ENCODE assay signal across 13 cellular contexts in the genomic region with DNA sequence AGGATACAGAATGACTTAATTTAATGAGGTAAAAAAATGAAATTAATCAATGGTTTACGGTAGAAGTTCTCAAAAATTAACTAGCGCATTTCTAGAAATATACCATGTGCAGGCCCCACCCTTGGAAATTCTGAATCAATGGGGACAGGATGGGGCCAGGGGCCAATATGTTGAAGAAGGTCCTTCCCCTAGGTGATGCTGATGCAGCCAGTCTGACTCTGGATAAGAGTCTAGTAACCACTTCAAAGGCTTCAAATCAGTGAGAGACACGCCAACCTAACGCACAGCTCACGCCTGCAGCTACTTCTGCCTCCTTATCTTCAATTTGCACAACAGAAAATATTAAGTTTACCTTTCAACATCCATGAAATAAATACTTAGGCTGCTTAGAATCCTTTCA. TPM values are rescaled to one million over a fixed set of nuclear protein-coding genes. Genes with fewer than 3 reads are reported as not detected.
A peak's percentile ranks its signal among the peaks of the same experiment; 100 is the strongest.
DNase-seq lines count a peak whose midpoint lies in the region; ATAC-seq and TF ChIP-seq lines count a peak whose summit lies in the region.
"Had no signal": no experiment of that assay in that cellular context is flagged by ENCODE, and none has a peak within 500 bp of the region (broad histone marks: within the 10 kb centered on the region; RNA-seq: fewer than 3 reads in every experiment).

No MANE protein-coding gene starts in this region.

- peaks cover 51% of the 10 kb centered on the region for H3K4me1 Mint-ChIP-seq in activated T-helper 1 cell treated with anti-CD3 and anti-CD28 coated beads, Interleukin-12 subunit alpha, Interleukin-12 subunit beta, Interleukin-2, Interleukin-4 antibody, amounts not matched to agents 30 ng/mL and 10 ng/mL and 1 ng/mL, durations not matched to agents 14 hours and 24 hours and 36 hours (ENCODE audit: low read depth)
- H3K4me1 Mint-ChIP-seq in naive thymus-derived CD8-positive, alpha-beta T cell = peaks cover 7 to 31% (median 17%) of the 10 kb centered on the region in 4 donors

- peak overlapping the region; percentile 59 for H3K4me3 Mint-ChIP-seq in activated T-helper 1 cell treated with anti-CD3 and anti-CD28 coated beads, Interleukin-12 subunit alpha, Interleukin-12 subunit beta, Interleukin-2, Interleukin-4 antibody, amounts not matched to agents 30 ng/mL and 10 ng/mL and 1 ng/mL, durations not matched to agents 14 hours and 24 hours and 36 hours
- no peak overlapping the region for H3K4me3 Mint-ChIP-seq in naive thymus-derived CD8-positive, alpha-beta T cell

- peaks cover 6% of the 10 kb centered on the region for H3K9me3 Mint-ChIP-seq in activated T-helper 1 cell treated with anti-CD3 and anti-CD28 coated beads, Interleukin-12 subunit alpha, Interleukin-12 subunit beta, Interleukin-2, Interleukin-4 antibody, amounts not matched to agents 30 ng/mL and 10 ng/mL and 1 ng/mL, durations not matched to agents 14 hours and 24 hours and 36 hours
- H3K9me3 Mint-ChIP-seq in naive thymus-derived CD8-positive, alpha-beta T cell = no peaks in the 10 kb centered on the region

- ATAC-seq in right cardiac atrium = no peak
- ATAC-seq in naive thymus-derived CD8-positive, alpha-beta T cell = peak in 1 of 2 donors; percentile 46
- peak; percentile 95 for ATAC-seq in stimulated activated naive CD8-positive, alpha-beta T cell treated with anti-CD3 and anti-CD28 coated beads, Interleukin-15, Interleukin-2, amounts not matched to agents 100 U/mL and 50 U/mL, for 24 hours
- no peak for ATAC-seq in SK-N-SH treated with all-trans-retinoic acid at 6 μM for 48 hours

- no peak for TF ChIP-seq EP300 in stomach (IDR thresholded peaks at IDR 0.05)

- intact Hi-C loops in right cardiac atrium (cut with DNase I) = no loop called here
- intact Hi-C loops in activated T-helper 1 cell treated with anti-CD3 and anti-CD28 coated beads, Interleukin-12 subunit alpha, Interleukin-12 subunit beta, Interleukin-2, Interleukin-4 antibody, amounts not matched to agents 30 ng/mL and 10 ng/mL and 1 ng/mL, durations not matched to agents 14 hours and 24 hours and 36 hours (cut with micrococcal nuclease) = loop anchor here (1.0 to 2.0 kb wide), 3 partner anchors 15 to 98 kb away; a partner anchor contains a TSS
- intact Hi-C loops in stomach (cut with DNase I; ENCODE audit: low total_unique reads) = no loop called here

- DNase-seq in right atrium auricular region (ENCODE audit: low spot score) (peak; percentile 13), right cardiac atrium (no peak), NCI-H187 (lab: John Stamatoyannopoulos, UW) (no peak), stomach (no peak)
- DNase-seq in activated T-helper 1 cell treated with anti-CD3 and anti-CD28 coated beads, Interleukin-12 subunit alpha, Interleukin-12 subunit beta, Interleukin-2, Interleukin-4 antibody, amounts not matched to agents 30 ng/mL and 10 ng/mL and 1 ng/mL, durations not matched to agents 14 hours and 24 hours and 36 hours (ENCODE audit: low spot score) = peak; percentile 47
- DNase-seq in naive thymus-derived CD8-positive, alpha-beta T cell = peak in 1 of 10 donors; percentile 6
- peak; percentile 66 for DNase-seq in stimulated activated naive CD8-positive, alpha-beta T cell treated with anti-CD3 and anti-CD28 coated beads, Interleukin-15, Interleukin-2, amounts not matched to agents 100 U/mL and 50 U/mL, for 24 hours
- DNase-seq: head of caudate nucleus, NCI-H82 had no signal

- H3K27ac ChIP-seq in right atrium auricular region (no peak overlapping the region), right cardiac atrium (ENCODE audit: low read length) (no peak overlapping the region), stomach (no peak overlapping the region)
- H3K27ac ChIP-seq: epithelial cell of prostate, KMS-11, thoracic aorta had no signal

- 93% methylated on average over 5 of the region's 5 CpGs for WGBS in right cardiac atrium
- WGBS in stomach, 5 donors = 88 to 96% (median 94%) methylated on average over 5 of the region's 5 CpGs

- H3K27me3 ChIP-seq in right atrium auricular region = no peaks in the 10 kb centered on the region
- no peaks in the 10 kb centered on the region for H3K27me3 ChIP-seq in right cardiac atrium (ENCODE audit: control insufficient read depth, insufficient read depth)
- H3K27me3 ChIP-seq in stomach = no peaks in the 10 kb centered on the region

- H3K4me3 ChIP-seq in right atrium auricular region (no peak overlapping the region), right cardiac atrium (ENCODE audit: low read length) (no peak overlapping the region), stomach (no peak overlapping the region)
- H3K4me3 ChIP-seq: thoracic aorta had no signal

- TF ChIP-seq CTCF in right atrium auricular region (IDR thresholded peaks at IDR 0.05) (no peak), stomach (IDR thresholded peaks at IDR 0.05) (no peak)

- H3K36me3 Mint-ChIP-seq in activated T-helper 1 cell treated with anti-CD3 and anti-CD28 coated beads, Interleukin-12 subunit alpha, Interleukin-12 subunit beta, Interleukin-2, Interleukin-4 antibody, amounts not matched to agents 30 ng/mL and 10 ng/mL and 1 ng/mL, durations not matched to agents 14 hours and 24 hours and 36 hours (ENCODE audit: low read depth) = peaks cover 64% of the 10 kb centered on the region
- H3K36me3 Mint-ChIP-seq in naive thymus-derived CD8-positive, alpha-beta T cell = peaks cover 6 to 91% (median 46%) of the 10 kb centered on the region in 3 donors

- H3K36me3 ChIP-seq in right atrium auricular region (peaks cover 93% of the 10 kb centered on the region), stomach (peaks cover 54 to 100% (median 100%) of the 10 kb centered on the region in 4 donors)

- H3K4me1 ChIP-seq in right atrium auricular region = no peaks in the 10 kb centered on the region
- no peaks in the 10 kb centered on the region for H3K4me1 ChIP-seq in right cardiac atrium (ENCODE audit: control insufficient read depth, insufficient read depth, low read length)
- peaks cover 0 to 34% (median 13%) of the 10 kb centered on the region in 4 donors for H3K4me1 ChIP-seq in stomach

- H3K27me3 Mint-ChIP-seq in activated T-helper 1 cell treated with anti-CD3 and anti-CD28 coated beads, Interleukin-12 subunit alpha, Interleukin-12 subunit beta, Interleukin-2, Interleukin-4 antibody, amounts not matched to agents 30 ng/mL and 10 ng/mL and 1 ng/mL, durations not matched to agents 14 hours and 24 hours and 36 hours (ENCODE audit: insufficient read depth) = no peaks in the 10 kb centered on the region
- H3K27me3 Mint-ChIP-seq in naive thymus-derived CD8-positive, alpha-beta T cell = no peaks in the 10 kb centered on the region

- no peak for TF ChIP-seq POLR2A in stomach (IDR thresholded peaks at IDR 0.05)

- H3K9me3 ChIP-seq in right atrium auricular region (no peaks in the 10 kb centered on the region), right cardiac atrium (ENCODE audit: control insufficient read depth, low read length) (no peaks in the 10 kb centered on the region), stomach (no peaks in the 10 kb centered on the region)
- H3K9me3 ChIP-seq: thoracic aorta had no signal

- POLR2A ChIA-PET in naive thymus-derived CD8-positive, alpha-beta T cell (lab: Charles Lee) = interaction anchor here (1.1 kb wide), 1 partner anchor 13 kb away, joined by 5 read pairs; no protein-coding TSS in a partner anchor

- H3K27ac Mint-ChIP-seq in activated T-helper 1 cell treated with anti-CD3 and anti-CD28 coated beads, Interleukin-12 subunit alpha, Interleukin-12 subunit beta, Interleukin-2, Interleukin-4 antibody, amounts not matched to agents 30 ng/mL and 10 ng/mL and 1 ng/mL, durations not matched to agents 14 hours and 24 hours and 36 hours = peak overlapping the region; percentile 74
- peak overlapping the region in 6 of 10 donors; percentile 16 to 82 (median 52) for H3K27ac Mint-ChIP-seq in naive thymus-derived CD8-positive, alpha-beta T cell

TF ChIP-seq in SK-N-SH treated with all-trans-retinoic acid at 6 μM for 48 hours, 23 proteins besides CTCF, POLR2A, EP300 and RAD21 (continues in another document):
- TF ChIP-seq TCF4 (CRISPR knock-in tag; IDR thresholded peaks at IDR 0.05; ENCODE audit: borderline replicate concordance) = no peak
- TF ChIP-seq ZC3H10 (CRISPR knock-in tag; IDR thresholded peaks at IDR 0.05) = no peak
- TF ChIP-seq PPARA (CRISPR knock-in tag; IDR thresholded peaks at IDR 0.05; ENCODE audit: borderline replicate concordance) = no peak
- no peak for TF ChIP-seq TOX (CRISPR knock-in tag; IDR thresholded peaks at IDR 0.05; ENCODE audit: borderline replicate concordance)

RNA-seq across cellular contexts. Expression of a gene that starts 14.9 kb away (rescaled TPM):
- 10 to 100 TPM; 24.8 to 26.8 TPM for total RNA-seq in right atrium auricular region
- total RNA-seq in right cardiac atrium = 10 to 100 TPM; 31.7 to 44.6 (median 35.8) TPM
- polyA plus RNA-seq in right cardiac atrium = 17.9 TPM
- 86.2 and 87.5 TPM in 2 replicates for total RNA-seq in activated T-helper 1 cell treated with anti-CD3 and anti-CD28 coated beads, Interleukin-12 subunit alpha, Interleukin-12 subunit beta, Interleukin-2, Interleukin-4 antibody, amounts not matched to agents 30 ng/mL and 10 ng/mL and 1 ng/mL, durations not matched to agents 14 hours and 24 hours and 36 hours
- 100 to 1,000 TPM in 1 of 2 experiments, 10 to 100 TPM in 1; 99.0 to 102 TPM for total RNA-seq in naive thymus-derived CD8-positive, alpha-beta T cell
- polyA plus RNA-seq in naive thymus-derived CD8-positive, alpha-beta T cell = 10 to 100 TPM; 54.9 to 67.4 (median 57.6) TPM
- 10 to 100 TPM; 25.8 to 98.6 (median 61.0) TPM for total RNA-seq in stomach
- 10 to 100 TPM in 1 of 3 donors, 1 to 10 TPM in 2; 6.4 to 10.6 (median 7.2) TPM for polyA plus RNA-seq in stomach

RNA-seq across cellular contexts. Expression of a gene that starts 17.9 kb away (rescaled TPM):
- total RNA-seq in right atrium auricular region = 10 to 100 TPM; 26.0 to 31.8 TPM
- total RNA-seq in right cardiac atrium = 10 to 100 TPM; 20.5 to 24.7 (median 21.1) TPM
- polyA plus RNA-seq in right cardiac atrium = 9.6 TPM
- 60.4 and 62.4 TPM in 2 replicates for total RNA-seq in activated T-helper 1 cell treated with anti-CD3 and anti-CD28 coated beads, Interleukin-12 subunit alpha, Interleukin-12 subunit beta, Interleukin-2, Interleukin-4 antibody, amounts not matched to agents 30 ng/mL and 10 ng/mL and 1 ng/mL, durations not matched to agents 14 hours and 24 hours and 36 hours
- 10 to 100 TPM; 56.8 to 61.7 TPM for total RNA-seq in naive thymus-derived CD8-positive, alpha-beta T cell
- 10 to 100 TPM; 37.0 to 45.9 (median 40.1) TPM for polyA plus RNA-seq in naive thymus-derived CD8-positive, alpha-beta T cell
- total RNA-seq in stomach = 100 to 1,000 TPM in 1 of 5 donors, 10 to 100 TPM in 4; 17.7 to 150 (median 56.6) TPM
- polyA plus RNA-seq in stomach = 10 to 100 TPM; 13.0 to 15.6 (median 13.6) TPM

Comparison
In these comparisons a context has a peak if more than half of its experiments do, and no peak if none do; other contexts are left out.
1. DNase-seq: peak in right atrium auricular region (single experiment), activated T-helper 1 cell treated with anti-CD3 and anti-CD28 coated beads, Interleukin-12 subunit alpha, Interleukin-12 subunit beta, Interleukin-2, Interleukin-4 antibody, amounts not matched to agents 30 ng/mL and 10 ng/mL and 1 ng/mL, durations not matched to agents 14 hours and 24 hours and 36 hours (single experiment) and stimulated activated naive CD8-positive, alpha-beta T cell treated with anti-CD3 and anti-CD28 coated beads, Interleukin-15, Interleukin-2, amounts not matched to agents 100 U/mL and 50 U/mL, for 24 hours (single experiment); none in right cardiac atrium (0 of 3), NCI-H187 (0 of 2) and stomach (single experiment).